Comparison of ENCODE assay signal across 19 cellular contexts in the genomic region with DNA sequence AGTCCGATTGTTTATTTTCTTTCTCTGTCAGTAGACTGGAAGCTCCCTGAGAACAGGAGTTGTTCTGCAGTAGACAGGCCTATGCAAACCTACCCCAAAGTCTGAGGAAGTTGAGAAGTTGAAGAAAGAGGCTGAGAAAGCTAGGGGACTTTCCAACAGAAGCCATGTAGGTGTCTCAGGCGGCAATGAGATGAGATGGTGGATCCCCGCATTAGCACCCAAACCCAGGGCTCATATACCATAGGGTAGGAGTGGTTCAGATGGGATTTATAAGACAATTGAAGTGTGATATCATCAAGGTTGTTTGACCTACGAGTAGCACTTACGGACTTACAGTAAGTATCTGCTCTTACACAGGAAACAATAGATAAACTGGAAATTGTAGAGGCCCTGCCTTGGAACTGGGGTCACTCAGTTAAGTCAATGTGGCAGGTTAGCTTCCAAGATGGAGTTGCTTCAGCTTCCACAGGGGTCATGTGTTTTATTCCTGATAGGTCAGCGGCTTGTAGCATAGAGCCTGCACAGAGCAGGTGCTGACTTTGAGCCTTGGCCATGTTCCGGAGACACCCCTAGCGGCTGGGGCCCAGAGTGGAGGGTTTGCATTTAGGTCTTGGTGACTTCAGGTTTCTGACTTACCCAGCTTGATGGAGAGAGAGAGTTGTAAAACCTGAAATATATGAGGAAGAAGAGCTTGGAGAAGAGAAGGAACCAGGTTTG. TPM values are rescaled to one million over a fixed set of nuclear protein-coding genes. Genes with fewer than 3 reads are reported as not detected.
A peak's percentile ranks its signal among the peaks of the same experiment; 100 is the strongest.
DNase-seq lines count a peak whose midpoint lies in the region; ATAC-seq and TF ChIP-seq lines count a peak whose summit lies in the region.
"Had no signal": no experiment of that assay in that cellular context is flagged by ENCODE, and none has a peak within 500 bp of the region (broad histone marks: within the 10 kb centered on the region; RNA-seq: fewer than 3 reads in every experiment).

No MANE protein-coding gene starts in this region.

- H3F3A ChIP-seq in OCI-LY1 (ENCODE audit: insufficient read depth, low read length) = no peaks in the 10 kb centered on the region

- no peak overlapping the region for H2AFZ ChIP-seq in OCI-LY1 (ENCODE audit: low read length)

- no peaks in the 10 kb centered on the region for H3K27me3 ChIP-seq in OCI-LY1 (ENCODE audit: insufficient read depth, low read length)
- H3K27me3 ChIP-seq: BLaER1 treated with 17β-estradiol and CSF1 and Interleukin-3, amounts not matched to agents 10 nM and 100 nM; colonic mucosa had no signal

- no peaks in the 10 kb centered on the region for H3K27me3 Mint-ChIP-seq in activated naive CD8-positive, alpha-beta T cell treated with anti-CD3 and anti-CD28 coated beads for 36 hours
- H3K27me3 Mint-ChIP-seq in naive thymus-derived CD8-positive, alpha-beta T cell = peaks cover 0 to 2% (median 0%) of the 10 kb centered on the region in 5 donors
- H3K27me3 Mint-ChIP-seq: type B pancreatic cell had no signal

- no peak overlapping the region for H3K4me3 Mint-ChIP-seq in activated naive CD8-positive, alpha-beta T cell treated with anti-CD3 and anti-CD28 coated beads for 36 hours
- H3K4me3 Mint-ChIP-seq in naive thymus-derived CD8-positive, alpha-beta T cell = peak overlapping the region; percentile 19 to 95 (median 58)
- H3K4me3 Mint-ChIP-seq: type B pancreatic cell had no signal

- H4K20me1 ChIP-seq in OCI-LY1 (ENCODE audit: insufficient read depth, low read length) = no peaks in the 10 kb centered on the region

- H3K36me3 ChIP-seq in OCI-LY1 (ENCODE audit: insufficient read depth, low read length) = 0 out of 2 replicates have a peak, but pooled peaks cover 3% of the 10 kb centered on the region
- H3K36me3 ChIP-seq: colonic mucosa had no signal

- no peak overlapping the region for H3K27ac ChIP-seq in OCI-LY1 (ENCODE audit: low read depth, low read length, poor library complexity, severe bottlenecking)
- H3K27ac ChIP-seq: BLaER1 treated with 17β-estradiol and CSF1 and Interleukin-3, amounts not matched to agents 10 nM and 100 nM; colonic mucosa had no signal

- POLR2A ChIA-PET in naive thymus-derived CD8-positive, alpha-beta T cell (lab: Charles Lee) = interaction anchor here (1.0 to 19.8 kb wide), 5 partner anchors 10 to 64 kb away, joined by 3 to 318 read pairs (median 6); no protein-coding TSS in a partner anchor

- H3K4me1 Mint-ChIP-seq in activated naive CD8-positive, alpha-beta T cell treated with anti-CD3 and anti-CD28 coated beads for 36 hours = peaks cover 64% of the 10 kb centered on the region
- peaks cover 46 to 84% (median 78%) of the 10 kb centered on the region in 4 donors for H3K4me1 Mint-ChIP-seq in naive thymus-derived CD8-positive, alpha-beta T cell

- H3K9ac ChIP-seq in OCI-LY1 (ENCODE audit: low read length) = no peak overlapping the region
- H3K9ac ChIP-seq: BLaER1 treated with 17β-estradiol and CSF1 and Interleukin-3, amounts not matched to agents 10 nM and 100 nM had no signal

- H3K9me3 ChIP-seq in OCI-LY1 (ENCODE audit: low read length) = no peaks in the 10 kb centered on the region
- H3K9me3 ChIP-seq: BLaER1 treated with 17β-estradiol and CSF1 and Interleukin-3, amounts not matched to agents 10 nM and 100 nM; colonic mucosa had no signal

- H3K4me1 ChIP-seq in OCI-LY1 (ENCODE audit: insufficient read depth, low read length, severe bottlenecking) = peaks cover 37% of the 10 kb centered on the region
- H3K4me1 ChIP-seq: colonic mucosa had no signal

- no peak for ATAC-seq in naive thymus-derived CD8-positive, alpha-beta T cell
- ATAC-seq in HG03097 (IDR thresholded peaks at IDR 0.05; ENCODE audit: low FRiP score, unreplicated experiment) (no peak), GM21367 (IDR thresholded peaks at IDR 0.05; ENCODE audit: unreplicated experiment) (no peak)

- no peak overlapping the region for H3K4me2 ChIP-seq in OCI-LY1 (ENCODE audit: low read length)

- peaks cover 62% of the 10 kb centered on the region for H3K36me3 Mint-ChIP-seq in activated naive CD8-positive, alpha-beta T cell treated with anti-CD3 and anti-CD28 coated beads for 36 hours
- peaks cover 0 to 5% (median 3%) of the 10 kb centered on the region in 3 donors for H3K36me3 Mint-ChIP-seq in naive thymus-derived CD8-positive, alpha-beta T cell

- peaks cover 8% of the 10 kb centered on the region for H3K9me3 Mint-ChIP-seq in activated naive CD8-positive, alpha-beta T cell treated with anti-CD3 and anti-CD28 coated beads for 36 hours
- H3K9me3 Mint-ChIP-seq in naive thymus-derived CD8-positive, alpha-beta T cell = peaks cover 0 to 2% (median 0%) of the 10 kb centered on the region in 9 donors
- H3K9me3 Mint-ChIP-seq: type B pancreatic cell had no signal

- peak; percentile 16; the same call in 1 of the 2 replicates for TF ChIP-seq CTCF in OCI-LY1 (IDR thresholded peaks at IDR 0.05; ENCODE audit: low read length)

- no peak overlapping the region for H3K4me3 ChIP-seq in OCI-LY1 (ENCODE audit: low read depth, low read length, poor library complexity, severe bottlenecking)
- H3K4me3 ChIP-seq: BLaER1 treated with 17β-estradiol and CSF1 and Interleukin-3, amounts not matched to agents 10 nM and 100 nM; colonic mucosa had no signal

- H3K79me2 ChIP-seq in OCI-LY1 (ENCODE audit: insufficient read depth, low read length) = peaks cover 10% of the 10 kb centered on the region; the same call in 1 of the 2 replicates

- no peaks in the 10 kb centered on the region for H3K9me2 ChIP-seq in OCI-LY1 (ENCODE audit: low read depth, low read length)

- peak overlapping the region; percentile 11 for H3K27ac Mint-ChIP-seq in activated naive CD8-positive, alpha-beta T cell treated with anti-CD3 and anti-CD28 coated beads for 36 hours
- peak overlapping the region; percentile 41 to 97 (median 90) for H3K27ac Mint-ChIP-seq in naive thymus-derived CD8-positive, alpha-beta T cell
- H3K27ac Mint-ChIP-seq: type B pancreatic cell had no signal

- DNase-seq in activated CD4-positive, alpha-beta T cell treated with anti-CD3 and anti-CD28 coated beads for 48 hours = peak; percentile 8
- DNase-seq in activated CD4-positive, alpha-beta T cell treated with anti-CD3 and anti-CD28 coated beads, Interleukin-2, amount 50 U/mL, for 48 hours = no peak
- no peak for DNase-seq in activated naive CD8-positive, alpha-beta T cell treated with anti-CD3 and anti-CD28 coated beads for 36 hours
- DNase-seq in naive thymus-derived CD8-positive, alpha-beta T cell = no peak
- no peak for DNase-seq in stimulated activated naive CD4-positive, alpha-beta T cell (lab: John Stamatoyannopoulos, UW)
- DNase-seq: activated CD4-positive, CD25-positive, alpha-beta regulatory T cell treated with anti-CD3 and anti-CD28 coated beads, Interleukin-2, amount 50 U/mL, for 72 hours; activated effector memory CD4-positive, alpha-beta T cell treated with Interleukin-2 at 50 U/mL for 16 hours; colonic mucosa; foreskin fibroblast; NCI-H526; OCI-M1; stimulated activated CD4-positive, alpha-beta T cell treated with anti-CD3 and anti-CD28 coated beads, Interleukin-15, amount 100 ng/mL, for 24 hours; stimulated activated naive CD4-positive, alpha-beta T cell treated with Interleukin-2 at 50 U/mL for 16 hours; T-helper 9 cell had no signal

RNA-seq across cellular contexts. Expression of gene PSD4, which starts 2.3 kb away (rescaled TPM):
- total RNA-seq in activated naive CD8-positive, alpha-beta T cell treated with anti-CD3 and anti-CD28 coated beads for 36 hours = 100 to 1,000 TPM; 194 to 198 TPM
- total RNA-seq in naive thymus-derived CD8-positive, alpha-beta T cell = 100 to 1,000 TPM; 118 to 124 TPM
- polyA plus RNA-seq in naive thymus-derived CD8-positive, alpha-beta T cell = 10 to 100 TPM; 22.8 to 44.1 (median 29.9) TPM

RNA-seq across cellular contexts. Expression of gene IL1RN, which starts 44.1 kb away (rescaled TPM):
- under 1 TPM; 0.19 to 0.30 TPM for total RNA-seq in activated naive CD8-positive, alpha-beta T cell treated with anti-CD3 and anti-CD28 coated beads for 36 hours
- total RNA-seq in naive thymus-derived CD8-positive, alpha-beta T cell = 1 to 10 TPM in 1 of 2 experiments, not detected in 1; 1.2 TPM
- not detected for polyA plus RNA-seq in naive thymus-derived CD8-positive, alpha-beta T cell
